ENCODE assay signal across 1 cellular context in genomic region chr16:50152807-50153647, GRCh38.
TF ChIP-seq lines count a peak whose summit lies in the region.

Gene TENT4B, plus strand, starts transcription at chr16:50153306. Its CDS starts 316 bp downstream, at chr16:50153622.

TF ChIP-seq in K562, 482 proteins besides CTCF, POLR2A, EP300 and RAD21 (continued from another document and continues in another):
- TF ChIP-seq CREM (IDR thresholded peaks at IDR 0.05; ENCODE audit: low read depth) (peak; percentile 85), EWSR1 (IDR thresholded peaks at IDR 0.05; ENCODE audit: borderline replicate concordance, low read depth, partially characterized antibody) (no peak), FUS (optimal IDR thresholded peaks at IDR 0.05; ENCODE audit: low read depth, low read length) (peak; percentile 56), ERF (CRISPR knock-in tag; IDR thresholded peaks at IDR 0.05) (peak; percentile 68; the same call in 1 of the 2 replicates), HNRNPL (IDR thresholded peaks at IDR 0.05; ENCODE audit: low read depth, low read length) (no peak), GMEB1 (CRISPR knock-in tag; IDR thresholded peaks at IDR 0.05) (peak; percentile 87), L3MBTL2 (IDR thresholded peaks at IDR 0.05) (peak; percentile 48; the same call in 1 of the 2 replicates), ETV5 (CRISPR knock-in tag; IDR thresholded peaks at IDR 0.05; ENCODE audit: low read depth) (0 out of 2 replicates have a peak, but pooled peaks have one; percentile 22), JUND (IDR thresholded peaks at IDR 0.05; ENCODE audit: borderline replicate concordance, low read depth, low read length) (peak; percentile 20; the same call in 1 of the 2 replicates), JUND (tag; IDR thresholded peaks at IDR 0.05; ENCODE audit: borderline replicate concordance, low read depth, low read length) (no peak), POLR2B (IDR thresholded peaks at IDR 0.05; ENCODE audit: low read depth, partially characterized antibody) (peak; percentile 88), FOXK1 (CRISPR knock-in tag; IDR thresholded peaks at IDR 0.05; ENCODE audit: borderline replicate concordance) (0 out of 2 replicates have a peak, but pooled peaks have one; percentile 8), NR3C1 (CRISPR knock-in tag; IDR thresholded peaks at IDR 0.05) (peak; percentile 59; the same call in 1 of the 2 replicates), MECOM (CRISPR knock-in tag; IDR thresholded peaks at IDR 0.05) (no peak), STAG1 (CRISPR knock-in tag; IDR thresholded peaks at IDR 0.05; ENCODE audit: borderline replicate concordance) (no peak), PKNOX1 (IDR thresholded peaks at IDR 0.05) (peak; percentile 64; the same call in 1 of the 2 replicates), HCFC1 (IDR thresholded peaks at IDR 0.05; ENCODE audit: low read depth, low read length) (peak; percentile 21), ATF1 (CRISPR knock-in tag; IDR thresholded peaks at IDR 0.05) (no peak), ATF1 (tag; IDR thresholded peaks at IDR 0.05) (peak; percentile 83), MXI1 (IDR thresholded peaks at IDR 0.05; ENCODE audit: low read depth, low read length) (peak; percentile 35; the same call in 1 of the 2 replicates), SNIP1 (IDR thresholded peaks at IDR 0.05; ENCODE audit: low read depth) (no peak), SIRT6 (IDR thresholded peaks at IDR 0.05; ENCODE audit: low read depth, low read length) (no peak), KDM1A (IDR thresholded peaks at IDR 0.05) (no peak), KDM2B (CRISPR knock-in tag; IDR thresholded peaks at IDR 0.05) (0 out of 2 replicates have a peak, but pooled peaks have one; percentile 72), TFAM (CRISPR knock-in tag; conservative IDR thresholded peaks at IDR 0.05) (no peak), KLF1 (tag; IDR thresholded peaks at IDR 0.05) (peak; percentile 46; the same call in 1 of the 2 replicates), HNRNPK (IDR thresholded peaks at IDR 0.05; ENCODE audit: low read depth, low read length, poor library complexity, severe bottlenecking) (peak; percentile 6), JUN (IDR thresholded peaks at IDR 0.05; ENCODE audit: borderline replicate concordance, low read depth, low read length) (no peak), JUN (CRISPR knock-in tag; IDR thresholded peaks at IDR 0.05; ENCODE audit: borderline replicate concordance) (no peak), VEZF1 (CRISPR knock-in tag; IDR thresholded peaks at IDR 0.05) (peak; percentile 91), MYC (IDR thresholded peaks at IDR 0.05; ENCODE audit: low read depth, low read length) (peak; percentile 84), MYC (CRISPR knock-in tag; IDR thresholded peaks at IDR 0.05; ENCODE audit: borderline replicate concordance, low read depth) (no peak), RB1 (IDR thresholded peaks at IDR 0.05; ENCODE audit: low read depth) (peak; percentile 92), CHCHD3 (CRISPR knock-in tag; IDR thresholded peaks at IDR 0.05) (no peak), FOS (IDR thresholded peaks at IDR 0.05; ENCODE audit: extremely low read depth, insufficient read length) (no peak), HDAC6 (IDR thresholded peaks at IDR 0.05; ENCODE audit: low read depth, low read length) (0 out of 2 replicates have a peak, but pooled peaks have one; percentile 67), MTA3 (IDR thresholded peaks at IDR 0.05; ENCODE audit: borderline replicate concordance) (peak; percentile 52; the same call in 1 of the 2 replicates), POLR2G (IDR thresholded peaks at IDR 0.05; ENCODE audit: low read depth, low read length) (peak; percentile 94), FOXP1 (CRISPR knock-in tag; IDR thresholded peaks at IDR 0.05) (peak; percentile 55; the same call in 1 of the 2 replicates), MAZ (CRISPR knock-in tag; conservative IDR thresholded peaks at IDR 0.05 in 1 of 2, IDR thresholded peaks at IDR 0.05 in 1 of 2) (peak; percentile 94 to 97), MCM5 (IDR thresholded peaks at IDR 0.05; ENCODE audit: low read depth) (no peak), TAF1 (IDR thresholded peaks at IDR 0.05; ENCODE audit: control insufficient read depth, extremely low read depth, insufficient read depth, low read length, severe bottlenecking) (peak; percentile 59), CTBP1 (IDR thresholded peaks at IDR 0.05; ENCODE audit: borderline replicate concordance) (peak; percentile 85), SP1 (CRISPR knock-in tag; IDR thresholded peaks at IDR 0.05) (peak; percentile 65; the same call in 1 of the 2 replicates), CXXC5 (CRISPR knock-in tag; IDR thresholded peaks at IDR 0.05) (peak; percentile 80), ZNF316 (IDR thresholded peaks at IDR 0.05) (peak; percentile 65; the same call in 1 of the 2 replicates), SMC3 (conservative IDR thresholded peaks at IDR 0.05; ENCODE audit: insufficient read depth, low read depth, low read length) (no peak), TBP (optimal IDR thresholded peaks at IDR 0.05; ENCODE audit: low read depth, low read length) (peak; percentile 41), PPARD (CRISPR knock-in tag; IDR thresholded peaks at IDR 0.05) (no peak), JUNB (CRISPR knock-in tag; conservative IDR thresholded peaks at IDR 0.05) (no peak), PCBP2 (IDR thresholded peaks at IDR 0.05; ENCODE audit: low read depth, low read length, poor library complexity, severe bottlenecking) (no peak), MAX (CRISPR knock-in tag; IDR thresholded peaks at IDR 0.05) (peak; percentile 65), STAT5A (IDR thresholded peaks at IDR 0.05; ENCODE audit: borderline replicate concordance, low read length) (no peak), YY1 (IDR thresholded peaks at IDR 0.05; ENCODE audit: borderline replicate concordance in 1 of 3, control insufficient read depth in 1 of 3, extremely low read depth in 1 of 3, insufficient read depth in 3 of 3, insufficient read length in 1 of 3, insufficient replicate concordance in 2 of 3, low read depth in 1 of 3, low read length in 2 of 3) (peak in 2 of 3 experiments; percentile 11 to 64), ZNF263 (CRISPR knock-in tag; IDR thresholded peaks at IDR 0.05; ENCODE audit: borderline replicate concordance) (peak; percentile 67; the same call in 1 of the 2 replicates), POLR2H (tag; IDR thresholded peaks at IDR 0.05; ENCODE audit: low read depth) (peak; percentile 11), CBX1 (IDR thresholded peaks at IDR 0.05; ENCODE audit: low read depth) (peak; percentile 42; the same call in 1 of the 2 replicates), E2F3 (CRISPR knock-in tag; IDR thresholded peaks at IDR 0.05) (0 out of 2 replicates have a peak, but pooled peaks have one; percentile 49), MTA2 (IDR thresholded peaks at IDR 0.05; ENCODE audit: low read depth) (no peak)
- TF ChIP-seq, protein P1, sequence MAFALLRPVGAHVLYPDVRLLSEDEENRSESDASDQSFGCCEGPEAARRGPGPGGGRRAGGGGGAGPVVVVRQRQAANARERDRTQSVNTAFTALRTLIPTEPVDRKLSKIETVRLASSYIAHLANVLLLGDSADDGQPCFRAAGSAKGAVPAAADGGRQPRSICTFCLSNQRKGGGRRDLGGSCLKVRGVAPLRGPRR (CRISPR knock-in tag; IDR thresholded peaks at IDR 0.05), result no peak
- TF ChIP-seq, protein P2, sequence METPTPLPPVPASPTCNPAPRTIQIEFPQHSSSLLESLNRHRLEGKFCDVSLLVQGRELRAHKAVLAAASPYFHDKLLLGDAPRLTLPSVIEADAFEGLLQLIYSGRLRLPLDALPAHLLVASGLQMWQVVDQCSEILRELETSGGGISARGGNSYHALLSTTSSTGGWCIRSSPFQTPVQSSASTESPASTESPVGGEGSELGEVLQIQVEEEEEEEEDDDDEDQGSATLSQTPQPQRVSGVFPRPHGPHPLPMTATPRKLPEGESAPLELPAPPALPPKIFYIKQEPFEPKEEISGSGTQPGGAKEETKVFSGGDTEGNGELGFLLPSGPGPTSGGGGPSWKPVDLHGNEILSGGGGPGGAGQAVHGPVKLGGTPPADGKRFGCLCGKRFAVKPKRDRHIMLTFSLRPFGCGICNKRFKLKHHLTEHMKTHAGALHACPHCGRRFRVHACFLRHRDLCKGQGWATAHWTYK (CRISPR knock-in tag; IDR thresholded peaks at IDR 0.05), result peak; percentile 35; the same call in 1 of the 2 replicates
- TF ChIP-seq, protein P3, sequence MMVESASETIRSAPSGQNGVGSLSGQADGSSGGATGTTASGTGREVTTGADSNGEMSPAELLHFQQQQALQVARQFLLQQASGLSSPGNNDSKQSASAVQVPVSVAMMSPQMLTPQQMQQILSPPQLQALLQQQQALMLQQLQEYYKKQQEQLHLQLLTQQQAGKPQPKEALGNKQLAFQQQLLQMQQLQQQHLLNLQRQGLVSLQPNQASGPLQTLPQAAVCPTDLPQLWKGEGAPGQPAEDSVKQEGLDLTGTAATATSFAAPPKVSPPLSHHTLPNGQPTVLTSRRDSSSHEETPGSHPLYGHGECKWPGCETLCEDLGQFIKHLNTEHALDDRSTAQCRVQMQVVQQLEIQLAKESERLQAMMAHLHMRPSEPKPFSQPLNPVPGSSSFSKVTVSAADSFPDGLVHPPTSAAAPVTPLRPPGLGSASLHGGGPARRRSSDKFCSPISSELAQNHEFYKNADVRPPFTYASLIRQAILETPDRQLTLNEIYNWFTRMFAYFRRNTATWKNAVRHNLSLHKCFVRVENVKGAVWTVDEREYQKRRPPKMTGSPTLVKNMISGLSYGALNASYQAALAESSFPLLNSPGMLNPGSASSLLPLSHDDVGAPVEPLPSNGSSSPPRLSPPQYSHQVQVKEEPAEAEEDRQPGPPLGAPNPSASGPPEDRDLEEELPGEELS (CRISPR knock-in tag; IDR thresholded peaks at IDR 0.05; ENCODE audit: borderline replicate concordance), result no peak
- TF ChIP-seq, protein P4, sequence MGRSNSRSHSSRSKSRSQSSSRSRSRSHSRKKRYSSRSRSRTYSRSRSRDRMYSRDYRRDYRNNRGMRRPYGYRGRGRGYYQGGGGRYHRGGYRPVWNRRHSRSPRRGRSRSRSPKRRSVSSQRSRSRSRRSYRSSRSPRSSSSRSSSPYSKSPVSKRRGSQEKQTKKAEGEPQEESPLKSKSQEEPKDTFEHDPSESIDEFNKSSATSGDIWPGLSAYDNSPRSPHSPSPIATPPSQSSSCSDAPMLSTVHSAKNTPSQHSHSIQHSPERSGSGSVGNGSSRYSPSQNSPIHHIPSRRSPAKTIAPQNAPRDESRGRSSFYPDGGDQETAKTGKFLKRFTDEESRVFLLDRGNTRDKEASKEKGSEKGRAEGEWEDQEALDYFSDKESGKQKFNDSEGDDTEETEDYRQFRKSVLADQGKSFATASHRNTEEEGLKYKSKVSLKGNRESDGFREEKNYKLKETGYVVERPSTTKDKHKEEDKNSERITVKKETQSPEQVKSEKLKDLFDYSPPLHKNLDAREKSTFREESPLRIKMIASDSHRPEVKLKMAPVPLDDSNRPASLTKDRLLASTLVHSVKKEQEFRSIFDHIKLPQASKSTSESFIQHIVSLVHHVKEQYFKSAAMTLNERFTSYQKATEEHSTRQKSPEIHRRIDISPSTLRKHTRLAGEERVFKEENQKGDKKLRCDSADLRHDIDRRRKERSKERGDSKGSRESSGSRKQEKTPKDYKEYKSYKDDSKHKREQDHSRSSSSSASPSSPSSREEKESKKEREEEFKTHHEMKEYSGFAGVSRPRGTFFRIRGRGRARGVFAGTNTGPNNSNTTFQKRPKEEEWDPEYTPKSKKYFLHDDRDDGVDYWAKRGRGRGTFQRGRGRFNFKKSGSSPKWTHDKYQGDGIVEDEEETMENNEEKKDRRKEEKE (IDR thresholded peaks at IDR 0.05; ENCODE audit: borderline replicate concordance in 1 of 2, control insufficient read depth in 1 of 2, low read depth in 2 of 2, low read length in 1 of 2), result no peak
- TF ChIP-seq, protein P5, sequence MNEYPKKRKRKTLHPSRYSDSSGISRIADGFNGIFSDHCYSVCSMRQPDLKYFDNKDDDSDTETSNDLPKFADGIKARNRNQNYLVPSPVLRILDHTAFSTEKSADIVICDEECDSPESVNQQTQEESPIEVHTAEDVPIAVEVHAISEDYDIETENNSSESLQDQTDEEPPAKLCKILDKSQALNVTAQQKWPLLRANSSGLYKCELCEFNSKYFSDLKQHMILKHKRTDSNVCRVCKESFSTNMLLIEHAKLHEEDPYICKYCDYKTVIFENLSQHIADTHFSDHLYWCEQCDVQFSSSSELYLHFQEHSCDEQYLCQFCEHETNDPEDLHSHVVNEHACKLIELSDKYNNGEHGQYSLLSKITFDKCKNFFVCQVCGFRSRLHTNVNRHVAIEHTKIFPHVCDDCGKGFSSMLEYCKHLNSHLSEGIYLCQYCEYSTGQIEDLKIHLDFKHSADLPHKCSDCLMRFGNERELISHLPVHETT (CRISPR knock-in tag; conservative IDR thresholded peaks at IDR 0.05 in 1 of 2, IDR thresholded peaks at IDR 0.05 in 1 of 2), result peak in 1 of 2 experiments; percentile 65; a peak in 2 of 4 replicates
